13 cellular contexts compared by ENCODE assay signal in genomic region chr4:189092596-189092995, GRCh38.
A peak's percentile ranks its signal among the peaks of the same experiment; 100 is the strongest.
DNase-seq lines count a peak whose midpoint lies in the region; ATAC-seq and TF ChIP-seq lines count a peak whose summit lies in the region.
"Had no signal": no experiment of that assay in that cellular context is flagged by ENCODE, and none has a peak within 500 bp of the region (broad histone marks: within the 10 kb centered on the region; RNA-seq: fewer than 3 reads in every experiment).

No MANE protein-coding gene starts in this region.

- H3K27me3 Mint-ChIP-seq in GM23338 (ENCODE audit: insufficient read depth, low read depth, poor library complexity) (peaks cover 4% of the 10 kb centered on the region), WTC11 (ENCODE audit: low read depth) (no peaks in the 10 kb centered on the region; the same call in 1 of the 2 replicates), osteocyte (ENCODE audit: unreplicated experiment) (no peaks in the 10 kb centered on the region)

- CTCF ChIA-PET in WTC11 (lab: Charles Lee) = interaction anchor here (1.4 kb wide), 1 partner anchor 109 kb away, joined by 3 read pairs; no protein-coding TSS in a partner anchor

- no peaks in the 10 kb centered on the region for H3K36me3 ChIP-seq in GM23338 (ENCODE audit: insufficient read depth)

- no peaks in the 10 kb centered on the region for H3K27me3 ChIP-seq in GM23338 (ENCODE audit: insufficient read depth)

- no peak overlapping the region for H3K27ac Mint-ChIP-seq in GM23338
- H3K27ac Mint-ChIP-seq in WTC11 = no peak overlapping the region
- peak overlapping the region; percentile 68 for H3K27ac Mint-ChIP-seq in osteocyte (ENCODE audit: unreplicated experiment)
- H3K27ac Mint-ChIP-seq: nephron had no signal

- H4K20me1 ChIP-seq in GM23338 (replicated peaks; ENCODE audit: insufficient read depth) = no peaks in the 10 kb centered on the region

- H3K27ac ChIP-seq in GM23338 (ENCODE audit: low read depth) = no peak overlapping the region

- ATAC-seq in GM23338 = no peak
- peak; percentile 16; the same call in 1 of the 2 replicates for ATAC-seq in WTC11

- H3K79me2 ChIP-seq in GM23338 (replicated peaks; ENCODE audit: insufficient read depth) = no peaks in the 10 kb centered on the region

- H3K36me3 Mint-ChIP-seq in GM23338 (ENCODE audit: low read depth) = peaks cover 9% of the 10 kb centered on the region; the same call in 2 of the 3 replicates
- H3K36me3 Mint-ChIP-seq in WTC11 = peaks cover 5% of the 10 kb centered on the region; the same call in 1 of the 2 replicates
- peaks cover 2% of the 10 kb centered on the region for H3K36me3 Mint-ChIP-seq in osteocyte (ENCODE audit: unreplicated experiment)

- no peaks in the 10 kb centered on the region for H3K9me2 ChIP-seq in GM23338 (ENCODE audit: insufficient read depth)

- peak; percentile 26 for DNase-seq in GM23338 (ENCODE audit: low spot score)
- DNase-seq in NCI-H1436 (lab: John Stamatoyannopoulos, UW) = peak; percentile 6
- no peak for DNase-seq in WTC11 (ENCODE audit: low spot score)
- no peak for DNase-seq in osteocyte (ENCODE audit: extremely low spot score, unreplicated experiment)
- DNase-seq in activated CD4-positive, alpha-beta T cell treated with anti-CD3 and anti-CD28 coated beads, Interleukin-2, amount 50 U/mL, for 48 hours = no peak
- DNase-seq in NCI-H2081 treated with DMSO at 0.1 percent for 48 hours (lab: John Stamatoyannopoulos, UW) = no peak
- DNase-seq in globus pallidus (ENCODE audit: low spot score) = no peak
- DNase-seq: activated gamma-delta T cell treated with Interleukin-2 at 50 U/mL for 16 hours, caudate nucleus, COR-L47, hippocampal formation, KG1 had no signal

- POLR2A ChIA-PET in WTC11 (lab: Charles Lee) = no interaction called here

- peaks cover 10% of the 10 kb centered on the region; the same call in 1 of the 2 replicates for H3K4me1 ChIP-seq in GM23338 (ENCODE audit: insufficient read depth)

- no peak overlapping the region for H3K4me3 ChIP-seq in GM23338

- H3K4me1 Mint-ChIP-seq in GM23338 (peaks cover 9% of the 10 kb centered on the region; the same call in 2 of the 3 replicates), WTC11 (peaks cover 19% of the 10 kb centered on the region), osteocyte (ENCODE audit: unreplicated experiment) (peaks cover 9% of the 10 kb centered on the region)
- H3K4me1 Mint-ChIP-seq: nephron had no signal

- H3F3A ChIP-seq in GM23338 (replicated peaks; ENCODE audit: low read depth) = no peaks in the 10 kb centered on the region

- no peak overlapping the region for H3K4me2 ChIP-seq in GM23338

- TF ChIP-seq CTCF in GM23338 (conservative IDR thresholded peaks at IDR 0.05; ENCODE audit: low read depth in 2 of 2) (no peak), WTC11 (IDR thresholded peaks at IDR 0.05) (no peak), osteocyte (IDR thresholded peaks at IDR 0.05) (no peak)

- 0 out of 2 replicates have a peak overlapping the region, but pooled peaks have one; percentile 48 for H2AFZ ChIP-seq in GM23338

- peaks cover 15% of the 10 kb centered on the region for H3K9me3 Mint-ChIP-seq in GM23338
- H3K9me3 Mint-ChIP-seq in WTC11 = peaks cover 16% of the 10 kb centered on the region
- H3K9me3 Mint-ChIP-seq in osteocyte (ENCODE audit: unreplicated experiment) = no peaks in the 10 kb centered on the region
- H3K9me3 Mint-ChIP-seq: nephron had no signal

- no peak overlapping the region for H3K4me3 Mint-ChIP-seq in GM23338
- no peak overlapping the region for H3K4me3 Mint-ChIP-seq in WTC11
- H3K4me3 Mint-ChIP-seq in osteocyte (ENCODE audit: unreplicated experiment) = peak overlapping the region; percentile 32
- H3K4me3 Mint-ChIP-seq: nephron had no signal

TF ChIP-seq in GM23338, 12 proteins besides CTCF, POLR2A, EP300 and RAD21 (continues in another document):
- TF ChIP-seq POLR2AphosphoS5 (IDR thresholded peaks at IDR 0.05; ENCODE audit: low read depth) (no peak), ZNF114 (CRISPR knock-in tag; IDR thresholded peaks at IDR 0.05) (no peak), NANOG (IDR thresholded peaks at IDR 0.05; ENCODE audit: borderline replicate concordance) (no peak)
- TF ChIP-seq, protein P1, sequence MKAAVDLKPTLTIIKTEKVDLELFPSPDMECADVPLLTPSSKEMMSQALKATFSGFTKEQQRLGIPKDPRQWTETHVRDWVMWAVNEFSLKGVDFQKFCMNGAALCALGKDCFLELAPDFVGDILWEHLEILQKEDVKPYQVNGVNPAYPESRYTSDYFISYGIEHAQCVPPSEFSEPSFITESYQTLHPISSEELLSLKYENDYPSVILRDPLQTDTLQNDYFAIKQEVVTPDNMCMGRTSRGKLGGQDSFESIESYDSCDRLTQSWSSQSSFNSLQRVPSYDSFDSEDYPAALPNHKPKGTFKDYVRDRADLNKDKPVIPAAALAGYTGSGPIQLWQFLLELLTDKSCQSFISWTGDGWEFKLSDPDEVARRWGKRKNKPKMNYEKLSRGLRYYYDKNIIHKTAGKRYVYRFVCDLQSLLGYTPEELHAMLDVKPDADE (IDR thresholded peaks at IDR 0.05) = no peak

TF ChIP-seq in WTC11, 78 proteins besides CTCF, POLR2A, EP300 and RAD21 (continues in another document):
- TF ChIP-seq, protein P2, sequence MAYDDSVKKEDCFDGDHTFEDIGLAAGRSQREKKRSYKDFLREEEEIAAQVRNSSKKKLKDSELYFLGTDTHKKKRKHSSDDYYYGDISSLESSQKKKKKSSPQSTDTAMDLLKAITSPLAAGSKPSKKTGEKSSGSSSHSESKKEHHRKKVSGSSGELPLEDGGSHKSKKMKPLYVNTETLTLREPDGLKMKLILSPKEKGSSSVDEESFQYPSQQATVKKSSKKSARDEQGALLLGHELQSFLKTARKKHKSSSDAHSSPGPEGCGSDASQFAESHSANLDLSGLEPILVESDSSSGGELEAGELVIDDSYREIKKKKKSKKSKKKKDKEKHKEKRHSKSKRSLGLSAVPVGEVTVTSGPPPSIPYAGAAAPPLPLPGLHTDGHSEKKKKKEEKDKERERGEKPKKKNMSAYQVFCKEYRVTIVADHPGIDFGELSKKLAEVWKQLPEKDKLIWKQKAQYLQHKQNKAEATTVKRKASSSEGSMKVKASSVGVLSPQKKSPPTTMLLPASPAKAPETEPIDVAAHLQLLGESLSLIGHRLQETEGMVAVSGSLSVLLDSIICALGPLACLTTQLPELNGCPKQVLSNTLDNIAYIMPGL (CRISPR knock-in tag; IDR thresholded peaks at IDR 0.05) = no peak
- TF ChIP-seq ZNF138 (CRISPR knock-in tag; conservative IDR thresholded peaks at IDR 0.05) (no peak), CBFB (CRISPR knock-in tag; IDR thresholded peaks at IDR 0.05; ENCODE audit: low read depth) (no peak), SP1 (CRISPR knock-in tag; conservative IDR thresholded peaks at IDR 0.05) (no peak), CREB1 (CRISPR knock-in tag; IDR thresholded peaks at IDR 0.05) (no peak), STAT6 (CRISPR knock-in tag; conservative IDR thresholded peaks at IDR 0.05; ENCODE audit: low read depth) (no peak), ATF1 (CRISPR knock-in tag; IDR thresholded peaks at IDR 0.05) (no peak)
- TF ChIP-seq, protein P3, sequence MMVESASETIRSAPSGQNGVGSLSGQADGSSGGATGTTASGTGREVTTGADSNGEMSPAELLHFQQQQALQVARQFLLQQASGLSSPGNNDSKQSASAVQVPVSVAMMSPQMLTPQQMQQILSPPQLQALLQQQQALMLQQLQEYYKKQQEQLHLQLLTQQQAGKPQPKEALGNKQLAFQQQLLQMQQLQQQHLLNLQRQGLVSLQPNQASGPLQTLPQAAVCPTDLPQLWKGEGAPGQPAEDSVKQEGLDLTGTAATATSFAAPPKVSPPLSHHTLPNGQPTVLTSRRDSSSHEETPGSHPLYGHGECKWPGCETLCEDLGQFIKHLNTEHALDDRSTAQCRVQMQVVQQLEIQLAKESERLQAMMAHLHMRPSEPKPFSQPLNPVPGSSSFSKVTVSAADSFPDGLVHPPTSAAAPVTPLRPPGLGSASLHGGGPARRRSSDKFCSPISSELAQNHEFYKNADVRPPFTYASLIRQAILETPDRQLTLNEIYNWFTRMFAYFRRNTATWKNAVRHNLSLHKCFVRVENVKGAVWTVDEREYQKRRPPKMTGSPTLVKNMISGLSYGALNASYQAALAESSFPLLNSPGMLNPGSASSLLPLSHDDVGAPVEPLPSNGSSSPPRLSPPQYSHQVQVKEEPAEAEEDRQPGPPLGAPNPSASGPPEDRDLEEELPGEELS (CRISPR knock-in tag; IDR thresholded peaks at IDR 0.05) = no peak

Comparison
In these comparisons a context has a peak if more than half of its experiments do, and no peak if none do; other contexts are left out.
1. DNase-seq: peak in GM23338 (single experiment) and NCI-H1436 (single experiment); none in WTC11 (single experiment), osteocyte (single experiment), activated CD4-positive, alpha-beta T cell treated with anti-CD3 and anti-CD28 coated beads, Interleukin-2, amount 50 U/mL, for 48 hours (0 of 2), NCI-H2081 treated with DMSO at 0.1 percent for 48 hours (single experiment) and globus pallidus (single experiment).